ENCODE assay signal across 8 cellular contexts in the genomic region with DNA sequence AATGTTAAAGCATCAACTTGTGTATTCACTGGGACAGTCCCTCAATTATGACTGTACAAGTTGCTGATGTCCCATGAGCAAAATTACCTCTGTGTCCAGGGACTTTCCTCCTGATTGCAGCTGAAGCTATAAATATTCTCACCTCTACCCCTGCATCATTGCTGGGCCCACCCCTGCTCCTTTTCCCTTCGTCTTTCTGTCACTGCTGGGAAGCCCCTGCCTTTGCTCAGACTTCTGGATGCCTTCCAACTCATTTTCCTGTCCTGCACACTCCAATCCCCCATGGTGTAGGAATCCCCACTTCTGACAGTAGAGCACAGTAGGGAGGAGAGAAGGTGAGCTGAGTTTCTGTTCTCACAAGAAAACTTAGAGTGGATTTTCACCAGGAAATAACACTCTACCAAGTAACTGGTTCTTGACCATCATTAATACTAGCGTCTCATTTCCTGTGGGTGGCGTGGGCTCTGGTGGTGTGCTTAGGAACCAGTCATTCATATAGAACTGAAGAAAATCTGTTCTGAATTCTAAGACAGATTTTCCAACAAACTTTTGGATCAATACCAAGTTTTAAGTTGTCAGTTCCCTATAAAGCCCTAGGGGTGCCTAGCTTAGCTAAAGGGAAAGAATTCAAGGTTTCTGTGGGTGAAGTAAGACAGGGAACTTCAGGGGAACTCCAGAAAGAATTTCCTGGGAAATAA.
DNase-seq lines count a peak whose midpoint lies in the region; ATAC-seq and TF ChIP-seq lines count a peak whose summit lies in the region.

No MANE protein-coding gene starts in this region.

- H3K4me2 ChIP-seq in GM23338 (no peak overlapping the region), PC-3 (ENCODE audit: low read length) (no peak overlapping the region), mesenchymal stem cell (ENCODE audit: low read length, poor library complexity, severe bottlenecking) (no peak overlapping the region)

- no peak overlapping the region for H2BK5ac ChIP-seq in mesenchymal stem cell (ENCODE audit: low read depth, low read length, poor library complexity, severe bottlenecking)

- H4K20me1 ChIP-seq in GM23338 (replicated peaks; ENCODE audit: insufficient read depth) (no peaks in the 10 kb centered on the region), PC-3 (ENCODE audit: low read length) (no peaks in the 10 kb centered on the region)

- H3K4me1 ChIP-seq in GM23338 (ENCODE audit: insufficient read depth) = no peaks in the 10 kb centered on the region
- H3K4me1 ChIP-seq in PC-3 (ENCODE audit: insufficient read depth, low read length) = peaks cover 11% of the 10 kb centered on the region
- H3K4me1 ChIP-seq in mesenchymal stem cell (ENCODE audit: control insufficient read depth, insufficient read depth, low read depth, low read length) = peaks cover 2% of the 10 kb centered on the region

- DNase-seq in GM23338 (ENCODE audit: low spot score) (no peak), PC-3 (peak; percentile 18), mesenchymal stem cell (peak; percentile 4), dorsolateral prefrontal cortex (no peak), progenitor cell of endocrine pancreas (ENCODE audit: low spot score, unreplicated experiment) (no peak), caudate nucleus (lab: John Stamatoyannopoulos, UW) (no peak)

- H3K9me3 Mint-ChIP-seq in GM23338 (peaks cover 3% of the 10 kb centered on the region; the same call in 2 of the 3 replicates), progenitor cell of endocrine pancreas (ENCODE audit: low read depth) (peaks cover 18% of the 10 kb centered on the region)

- H2BK15ac ChIP-seq in mesenchymal stem cell (ENCODE audit: low read depth, poor library complexity, severe bottlenecking) = no peak overlapping the region

- H3K4ac ChIP-seq in mesenchymal stem cell (ENCODE audit: low read depth in 1 of 2, low read length in 2 of 2) = no peak overlapping the region

- no peak overlapping the region for H3K23ac ChIP-seq in mesenchymal stem cell (ENCODE audit: low read length in 2 of 2)

- 0 out of 2 replicates have a peak, but pooled peaks cover 3% of the 10 kb centered on the region for H3K9me2 ChIP-seq in GM23338 (ENCODE audit: insufficient read depth)
- H3K9me2 ChIP-seq in PC-3 (replicated peaks; ENCODE audit: low read length) = no peaks in the 10 kb centered on the region

- 43% methylated on average over 1 of the region's 3 CpGs for WGBS in mesenchymal stem cell

- POLR2A ChIA-PET in PC-3 (lab: Charles Lee; ENCODE audit: unreplicated experiment) = interaction anchor here (0.9 kb wide), 1 partner anchor 214 kb away, joined by 3 read pairs; the partner anchor contains the start of gene USP9X

- H3K4me3 ChIP-seq in GM23338 (no peak overlapping the region), PC-3 (ENCODE audit: low read length) (no peak overlapping the region), mesenchymal stem cell (ENCODE audit: insufficient read depth in 1 of 2, low read depth in 1 of 2, low read length in 2 of 2) (no peak overlapping the region), dorsolateral prefrontal cortex (no peak overlapping the region)

- no peak overlapping the region for H4K8ac ChIP-seq in mesenchymal stem cell (ENCODE audit: low read length)

- no peaks in the 10 kb centered on the region for H3K27me3 ChIP-seq in GM23338 (ENCODE audit: insufficient read depth)
- no peaks in the 10 kb centered on the region for H3K27me3 ChIP-seq in PC-3 (ENCODE audit: low read length)
- H3K27me3 ChIP-seq in mesenchymal stem cell (ENCODE audit: control insufficient read depth in 1 of 2, insufficient read depth in 1 of 2, low read length in 2 of 2) = peaks cover 0 to 30% of the 10 kb centered on the region in 2 experiments
- H3K27me3 ChIP-seq in dorsolateral prefrontal cortex = peaks cover 0 to 71% (median 15%) of the 10 kb centered on the region in 45 donors

- H3K9me3 ChIP-seq in PC-3 (ENCODE audit: low read length) (no peaks in the 10 kb centered on the region), mesenchymal stem cell (ENCODE audit: control insufficient read depth, low read length) (peaks cover 4% of the 10 kb centered on the region)

- intact Hi-C loops in PC-3 (cut with micrococcal nuclease) = no loop called here
- intact Hi-C loops in dorsolateral prefrontal cortex (cut with DNase I) = loop anchor here (10.0 kb wide), 1 partner anchor 243 kb away; no protein-coding TSS in a partner anchor

- no peak overlapping the region for H4K91ac ChIP-seq in mesenchymal stem cell (ENCODE audit: low read length)

- peak overlapping the region; percentile 56; the same call in 1 of the 2 replicates for H2AFZ ChIP-seq in GM23338
- H2AFZ ChIP-seq in PC-3 (ENCODE audit: low read length) = no peak overlapping the region
- H2AFZ ChIP-seq in mesenchymal stem cell (ENCODE audit: low read depth, low read length) = no peak overlapping the region

- no peak overlapping the region for H2BK120ac ChIP-seq in mesenchymal stem cell (ENCODE audit: low read depth, low read length)

- H3K27ac Mint-ChIP-seq in GM23338 (no peak overlapping the region), progenitor cell of endocrine pancreas (no peak overlapping the region)

- H3K36me3 Mint-ChIP-seq in GM23338 (ENCODE audit: low read depth) (no peaks in the 10 kb centered on the region), progenitor cell of endocrine pancreas (ENCODE audit: insufficient read depth) (no peaks in the 10 kb centered on the region)

- no peak overlapping the region for H3K27ac ChIP-seq in GM23338 (ENCODE audit: low read depth)
- H3K27ac ChIP-seq in PC-3 (ENCODE audit: low read length) = no peak overlapping the region
- H3K27ac ChIP-seq in mesenchymal stem cell (ENCODE audit: low read length, poor library complexity, severe bottlenecking) = peak overlapping the region; percentile 12
- H3K27ac ChIP-seq in dorsolateral prefrontal cortex = no peak overlapping the region
- no peak overlapping the region for H3K27ac ChIP-seq in caudate nucleus (ENCODE audit: low read depth, low read length)

- no peak overlapping the region for H3K18ac ChIP-seq in mesenchymal stem cell (ENCODE audit: low read depth in 1 of 2, low read length in 2 of 2)

- no peak for TF ChIP-seq CTCF in GM23338 (conservative IDR thresholded peaks at IDR 0.05; ENCODE audit: low read depth in 2 of 2)
- 0 out of 2 replicates have a peak, but pooled peaks have one; percentile 13 for TF ChIP-seq CTCF in PC-3 (conservative IDR thresholded peaks at IDR 0.05; ENCODE audit: low read depth, low read length)
- TF ChIP-seq CTCF in dorsolateral prefrontal cortex (IDR thresholded peaks at IDR 0.05 in 54 of 56, conservative IDR thresholded peaks at IDR 0.05 in 2 of 56; ENCODE audit: low read depth in 1 of 56, partially characterized antibody in 56 of 56) = no peak
- no peak for TF ChIP-seq CTCF in progenitor cell of endocrine pancreas (IDR thresholded peaks at IDR 0.05; ENCODE audit: unreplicated experiment)

- no peak overlapping the region for H2AK5ac ChIP-seq in mesenchymal stem cell (ENCODE audit: low read length, severe bottlenecking)

- no peak overlapping the region for H3K14ac ChIP-seq in mesenchymal stem cell (ENCODE audit: low read length in 2 of 2)

- ATAC-seq in GM18858 (IDR thresholded peaks at IDR 0.05; ENCODE audit: unreplicated experiment) (peak; percentile 47), GM23338 (no peak), PC-3 (no peak), GM19455 (IDR thresholded peaks at IDR 0.05; ENCODE audit: unreplicated experiment) (no peak)

- no TSS peak for BruUV-seq in PC-3 (replicated peaks; lab: Mats Ljungman, UMichigan)

- H3K79me2 ChIP-seq in GM23338 (replicated peaks; ENCODE audit: insufficient read depth) = no peaks in the 10 kb centered on the region
- H3K79me2 ChIP-seq in PC-3 (ENCODE audit: low read length) = no peaks in the 10 kb centered on the region

- H3F3A ChIP-seq in GM23338 (replicated peaks; ENCODE audit: low read depth) (no peaks in the 10 kb centered on the region), PC-3 (ENCODE audit: low read length, unreplicated experiment) (no peaks in the 10 kb centered on the region)

- H3K27me3 Mint-ChIP-seq in GM23338 (ENCODE audit: insufficient read depth, low read depth, poor library complexity) = peaks cover 3% of the 10 kb centered on the region
- H3K27me3 Mint-ChIP-seq in progenitor cell of endocrine pancreas = no peaks in the 10 kb centered on the region

- H3K36me3 ChIP-seq in GM23338 (ENCODE audit: insufficient read depth) (no peaks in the 10 kb centered on the region), PC-3 (ENCODE audit: low read depth, low read length) (no peaks in the 10 kb centered on the region), mesenchymal stem cell (ENCODE audit: control insufficient read depth in 1 of 2, insufficient read depth in 2 of 2, low read depth in 1 of 2, low read length in 2 of 2) (no peaks in the 10 kb centered on the region)

- no peaks in the 10 kb centered on the region for H3K79me1 ChIP-seq in mesenchymal stem cell (replicated peaks; ENCODE audit: low read length, poor library complexity, severe bottlenecking)

- no peak overlapping the region for H3K4me3 Mint-ChIP-seq in GM23338
- no peak overlapping the region for H3K4me3 Mint-ChIP-seq in progenitor cell of endocrine pancreas (ENCODE audit: low read depth)

- peaks cover 7% of the 10 kb centered on the region; the same call in 2 of the 3 replicates for H3K4me1 Mint-ChIP-seq in GM23338
- no peaks in the 10 kb centered on the region for H3K4me1 Mint-ChIP-seq in progenitor cell of endocrine pancreas (ENCODE audit: low read depth)

- CTCF ChIA-PET in PC-3 (lab: Charles Lee) = no interaction called here

- H2BK12ac ChIP-seq in mesenchymal stem cell (ENCODE audit: low read length in 2 of 2) = no peak overlapping the region

- H3K9ac ChIP-seq in PC-3 (ENCODE audit: low read length) = no peak overlapping the region
- no peak overlapping the region for H3K9ac ChIP-seq in mesenchymal stem cell (ENCODE audit: low read length)

TF ChIP-seq in GM23338, 12 proteins besides CTCF, POLR2A, EP300 and RAD21 (continues in another document):
- TF ChIP-seq ETS1 (IDR thresholded peaks at IDR 0.05) (no peak), STAT1 (IDR thresholded peaks at IDR 0.05; ENCODE audit: unreplicated experiment) (no peak), ZNF114 (CRISPR knock-in tag; IDR thresholded peaks at IDR 0.05) (no peak), EZH2 (IDR thresholded peaks at IDR 0.05; ENCODE audit: low read depth, unreplicated experiment) (no peak), EZH2phosphoT487 (IDR thresholded peaks at IDR 0.05; ENCODE audit: unreplicated experiment) (no peak)

Comparison
In these comparisons a context has a peak if more than half of its experiments do, and no peak if none do; other contexts are left out.
1. DNase-seq: peak in PC-3 (single experiment) and mesenchymal stem cell (single experiment); none in GM23338 (single experiment), dorsolateral prefrontal cortex (0 of 10), progenitor cell of endocrine pancreas (single experiment) and caudate nucleus (0 of 61).